Comparison of ENCODE assay signal across 1 cellular context in genomic region chr1:31872658-31873636, GRCh38.
TF ChIP-seq lines count a peak whose summit lies in the region.

No MANE protein-coding gene starts in this region.

TF ChIP-seq in HEK293, 187 proteins besides CTCF, POLR2A, EP300 and RAD21 (continued from another document):
- TF ChIP-seq TSHZ1 (tag by site-specific recombination; IDR thresholded peaks at IDR 0.05; ENCODE audit: borderline replicate concordance) (no peak), ZNF514 (tag by site-specific recombination; IDR thresholded peaks at IDR 0.05) (no peak), ZBTB48 (tag by site-specific recombination; IDR thresholded peaks at IDR 0.05) (no peak)
